8 cellular contexts compared by ENCODE assay signal in the genomic region with DNA sequence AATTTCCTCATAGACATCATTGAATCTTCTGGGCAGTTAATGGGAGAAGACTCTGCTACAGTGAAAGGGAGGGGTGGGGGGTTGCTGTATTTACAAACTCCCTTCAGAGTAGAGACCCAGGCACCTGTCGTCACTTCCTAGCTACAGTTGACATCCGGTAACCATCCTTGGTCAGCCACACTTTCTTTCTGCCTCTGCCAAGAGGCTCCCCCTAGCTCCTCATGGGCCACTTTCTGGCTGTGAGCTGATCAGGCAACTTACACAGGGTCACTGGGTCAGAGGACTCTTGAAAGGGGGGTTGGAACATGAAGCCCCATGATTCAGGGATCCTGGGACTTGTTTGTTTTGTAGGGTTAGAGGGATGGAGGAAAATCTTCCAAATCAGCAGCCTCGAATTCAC. TPM values are rescaled to one million over a fixed set of nuclear protein-coding genes. Genes with fewer than 3 reads are reported as not detected.
A peak's percentile ranks its signal among the peaks of the same experiment; 100 is the strongest.
DNase-seq lines count a peak whose midpoint lies in the region; ATAC-seq and TF ChIP-seq lines count a peak whose summit lies in the region.

No MANE protein-coding gene starts in this region.

- no peak for ATAC-seq in HG03457 (IDR thresholded peaks at IDR 0.05; ENCODE audit: unreplicated experiment)

- 56 to 65% methylated on average over 3 of the region's 3 CpGs for WGBS in esophagus squamous epithelium, 2 donors

- H3K36me3 ChIP-seq in left ventricle myocardium inferior (peaks cover 3% of the 10 kb centered on the region), esophagus squamous epithelium (peaks cover 0 to 29% (median 0%) of the 10 kb centered on the region in 3 donors)

- H3K27me3 ChIP-seq in left ventricle myocardium inferior (ENCODE audit: low read depth) (no peaks in the 10 kb centered on the region), esophagus squamous epithelium (no peaks in the 10 kb centered on the region)

- no peak for TF ChIP-seq CTCF in left ventricle myocardium inferior (IDR thresholded peaks at IDR 0.05; ENCODE audit: borderline replicate concordance)
- no peak for TF ChIP-seq CTCF in esophagus squamous epithelium (IDR thresholded peaks at IDR 0.05)

- H3K9me3 ChIP-seq in left ventricle myocardium inferior (replicated peaks) (no peaks in the 10 kb centered on the region), esophagus squamous epithelium (no peaks in the 10 kb centered on the region)

- no peak for DNase-seq in left ventricle myocardium inferior
- no peak for DNase-seq in cardiac septum (ENCODE audit: low spot score)
- peak; percentile 36 to 48 for DNase-seq in activated CD4-positive, alpha-beta T cell treated with anti-CD3 and anti-CD28 coated beads, Interleukin-2, amount 50 U/mL, for 48 hours
- no peak for DNase-seq in esophagus squamous epithelium (lab: John Stamatoyannopoulos, UW)
- DNase-seq in stimulated activated CD4-positive, alpha-beta T cell treated with anti-CD3 and anti-CD28 coated beads, Interleukin-2, amount 100 ng/mL, for 48 hours = peak; percentile 16 to 24
- no peak for DNase-seq in HUDEP-2 (lab: John Stamatoyannopoulos, UW; ENCODE audit: unreplicated experiment in 76 of 76)
- DNase-seq in posterior vena cava (ENCODE audit: low spot score) = no peak

- peak overlapping the region; percentile 90 for H3K4me3 ChIP-seq in left ventricle myocardium inferior
- peak overlapping the region; percentile 74 to 91 (median 88) for H3K4me3 ChIP-seq in esophagus squamous epithelium

- intact Hi-C loops in left ventricle myocardium inferior (cut with micrococcal nuclease) (no loop called here), cardiac septum (cut with DNase I) (no loop called here), esophagus squamous epithelium (cut with DNase I) (no loop called here), posterior vena cava (cut with DNase I) (no loop called here)

- H3K4me1 ChIP-seq in left ventricle myocardium inferior (peaks cover 74% of the 10 kb centered on the region), esophagus squamous epithelium (peaks cover 21 to 84% (median 28%) of the 10 kb centered on the region in 3 donors)

- peak overlapping the region; percentile 91 for H3K27ac ChIP-seq in left ventricle myocardium inferior (replicated peaks)
- H3K27ac ChIP-seq in esophagus squamous epithelium = peak overlapping the region; percentile 91 to 98 (median 94)

- no peak for TF ChIP-seq POLR2A in esophagus squamous epithelium (IDR thresholded peaks at IDR 0.05)

RNA-seq across cellular contexts. Expression of a gene that starts 1.2 kb away (rescaled TPM):
- 17.3 TPM for total RNA-seq in left ventricle myocardium inferior
- 16.6 TPM for total RNA-seq in cardiac septum
- total RNA-seq in esophagus squamous epithelium = 10 to 100 TPM; 13.4 to 21.5 (median 19.0) TPM
- 10 to 100 TPM; 29.7 to 36.7 TPM for total RNA-seq in posterior vena cava

RNA-seq across cellular contexts. Expression of a gene that starts 30.7 kb away (rescaled TPM):
- total RNA-seq in left ventricle myocardium inferior (201 TPM), cardiac septum (162 TPM), esophagus squamous epithelium (10 to 100 TPM; 11.2 to 36.2 (median 23.3) TPM), posterior vena cava (100 to 1,000 TPM; 183 to 193 TPM)

RNA-seq across cellular contexts. Expression of a gene that starts 39.5 kb away (rescaled TPM):
- total RNA-seq in left ventricle myocardium inferior = not detected
- total RNA-seq in cardiac septum = not detected
- total RNA-seq in esophagus squamous epithelium = 1 to 10 TPM in 3 of 4 donors, under 1 TPM in 1; 0.82 to 8.0 (median 2.3) TPM
- under 1 TPM in 1 of 2 donors, not detected in 1; 0.71 TPM for total RNA-seq in posterior vena cava

Comparison
In these comparisons a context has a peak if more than half of its experiments do, and no peak if none do; other contexts are left out.
1. DNase-seq: peak in activated CD4-positive, alpha-beta T cell treated with anti-CD3 and anti-CD28 coated beads, Interleukin-2, amount 50 U/mL, for 48 hours (2 of 2) and stimulated activated CD4-positive, alpha-beta T cell treated with anti-CD3 and anti-CD28 coated beads, Interleukin-2, amount 100 ng/mL, for 48 hours (2 of 2); none in left ventricle myocardium inferior (single experiment), cardiac septum (single experiment), esophagus squamous epithelium (single experiment), HUDEP-2 (0 of 76) and posterior vena cava (single experiment).